18 cellular contexts compared by ENCODE assay signal in genomic region chr15:85464471-85464870, GRCh38.
DNase-seq lines count a peak whose midpoint lies in the region; ATAC-seq, FAIRE-seq and TF ChIP-seq lines count a peak whose summit lies in the region.
"Had no signal": no experiment of that assay in that cellular context is flagged by ENCODE, and none has a peak within 500 bp of the region (broad histone marks: within the 10 kb centered on the region; RNA-seq: fewer than 3 reads in every experiment).

No MANE protein-coding gene starts in this region.

- no peak overlapping the region for H3K4me3 Mint-ChIP-seq in activated T-cell treated with anti-CD3 and anti-CD28 coated beads, Interleukin-2, amount 50 U/mL, for 72 hours
- no peak overlapping the region for H3K4me3 Mint-ChIP-seq in stimulated activated memory B cell treated with anti-CD40 and anti-IgM and Interleukin-4, amounts not matched to agents 10 μg/mL and 1 μg/mL and 100 μg/mL, for 72 hours

- TF ChIP-seq CTCF in keratinocyte (optimal IDR thresholded peaks at IDR 0.05 in 1 of 3, IDR thresholded peaks at IDR 0.05 in 1 of 3, conservative IDR thresholded peaks at IDR 0.05 in 1 of 3; ENCODE audit: extremely low read depth in 1 of 3, insufficient read depth in 2 of 3, low read length in 3 of 3) (no peak), adrenal gland (IDR thresholded peaks at IDR 0.05) (no peak)

- no peak overlapping the region for H2AFZ ChIP-seq in keratinocyte (ENCODE audit: control insufficient read depth, low read length)

- peak; percentile 39 for FAIRE-seq in keratinocyte (lab: Jason Lieb, UNC)

- peaks cover 65% of the 10 kb centered on the region for H3K79me2 ChIP-seq in keratinocyte (ENCODE audit: control insufficient read depth, insufficient read depth, low read length)

- H3K9me3 ChIP-seq in ectodermal cell (ENCODE audit: control insufficient read depth, low read length), result no peaks in the 10 kb centered on the region
- H3K9me3 ChIP-seq in keratinocyte (ENCODE audit: control insufficient read depth, low read depth, low read length), result no peaks in the 10 kb centered on the region
- no peaks in the 10 kb centered on the region for H3K9me3 ChIP-seq in adrenal gland (replicated peaks in 1 of 3)
- H3K9me3 ChIP-seq: MG63 had no signal

- no peaks in the 10 kb centered on the region for H3K27me3 Mint-ChIP-seq in activated T-cell treated with anti-CD3 and anti-CD28 coated beads, Interleukin-2, amount 50 U/mL, for 72 hours (ENCODE audit: low read depth)
- no peaks in the 10 kb centered on the region for H3K27me3 Mint-ChIP-seq in stimulated activated memory B cell treated with anti-CD40 and anti-IgM and Interleukin-4, amounts not matched to agents 10 μg/mL and 1 μg/mL and 100 μg/mL, for 72 hours
- H3K27me3 Mint-ChIP-seq: CD4-positive, alpha-beta memory T cell had no signal

- peak overlapping the region; percentile 85 for H3K27ac ChIP-seq in ectodermal cell (ENCODE audit: insufficient read depth, low read depth, low read length, poor library complexity, severe bottlenecking)
- peak overlapping the region; percentile 3 for H3K27ac ChIP-seq in keratinocyte (ENCODE audit: control insufficient read depth, insufficient read depth, low read length)
- H3K27ac ChIP-seq in adrenal gland, result no peak overlapping the region
- H3K27ac ChIP-seq: 22Rv1 had no signal

- peak overlapping the region; percentile 27 for H3K4me2 ChIP-seq in keratinocyte (ENCODE audit: control insufficient read depth, extremely low read depth, insufficient read depth, low read depth, low read length)

- WGBS in ectodermal cell, 2 experiments, result 92 to 100% methylated on average over 1 to 3 of the region's 3 CpGs
- 85 to 92% (median 91%) methylated on average over 3 of the region's 3 CpGs for WGBS in adrenal gland, 4 donors

- dilution Hi-C loops in keratinocyte (cut with MboI; ENCODE audit: extremely low pct_ligation_motif_present, low sequenced_read_pairs), result no loop called here

- peak overlapping the region; percentile 4 for H3K27ac Mint-ChIP-seq in activated T-cell treated with anti-CD3 and anti-CD28 coated beads, Interleukin-2, amount 50 U/mL, for 72 hours
- peak overlapping the region; percentile 20 for H3K27ac Mint-ChIP-seq in stimulated activated memory B cell treated with anti-CD40 and anti-IgM and Interleukin-4, amounts not matched to agents 10 μg/mL and 1 μg/mL and 100 μg/mL, for 72 hours

- no peak for ATAC-seq in activated T-cell treated with anti-CD3 and anti-CD28 coated beads, Interleukin-2, amount 50 U/mL, for 72 hours (replicated peaks in 1 of 2)
- ATAC-seq in stimulated activated memory B cell treated with anti-CD40 and anti-IgM and Interleukin-4, amounts not matched to agents 10 μg/mL and 1 μg/mL and 100 μg/mL, for 72 hours, result no peak

- H3K9ac ChIP-seq in keratinocyte (ENCODE audit: control insufficient read depth, extremely low read depth, insufficient read depth, low read length), result no peak overlapping the region

- no peaks in the 10 kb centered on the region for H3K9me1 ChIP-seq in keratinocyte (ENCODE audit: control insufficient read depth, extremely low read depth, insufficient read depth, low read length)

- H3K4me1 Mint-ChIP-seq in activated T-cell treated with anti-CD3 and anti-CD28 coated beads, Interleukin-2, amount 50 U/mL, for 72 hours (ENCODE audit: low read depth), result peaks cover 49% of the 10 kb centered on the region
- peaks cover 68% of the 10 kb centered on the region for H3K4me1 Mint-ChIP-seq in stimulated activated memory B cell treated with anti-CD40 and anti-IgM and Interleukin-4, amounts not matched to agents 10 μg/mL and 1 μg/mL and 100 μg/mL, for 72 hours

- intact Hi-C loops in adrenal gland (cut with DNase I), result no loop called here

- H3K36me3 ChIP-seq in ectodermal cell (ENCODE audit: control insufficient read depth, insufficient read depth, low read length) (no peaks in the 10 kb centered on the region), keratinocyte (ENCODE audit: control insufficient read depth in 2 of 2, extremely low read depth in 1 of 2, insufficient read depth in 2 of 2, low read length in 2 of 2) (peaks cover 0 to 1% of the 10 kb centered on the region in 2 experiments), adrenal gland (replicated peaks in 1 of 2) (no peaks in the 10 kb centered on the region)
- H3K36me3 ChIP-seq: MG63 had no signal

- no peaks in the 10 kb centered on the region for H3K9me3 Mint-ChIP-seq in activated T-cell treated with anti-CD3 and anti-CD28 coated beads, Interleukin-2, amount 50 U/mL, for 72 hours
- no peaks in the 10 kb centered on the region for H3K9me3 Mint-ChIP-seq in stimulated activated memory B cell treated with anti-CD40 and anti-IgM and Interleukin-4, amounts not matched to agents 10 μg/mL and 1 μg/mL and 100 μg/mL, for 72 hours
- H3K9me3 Mint-ChIP-seq: CD4-positive, alpha-beta memory T cell had no signal

- H4K20me1 ChIP-seq in keratinocyte (ENCODE audit: control insufficient read depth, extremely low read depth, insufficient read depth, low read length), result no peaks in the 10 kb centered on the region

- H3K4me1 ChIP-seq in ectodermal cell (ENCODE audit: control insufficient read depth, insufficient read depth, low read length), result peaks cover 22% of the 10 kb centered on the region
- H3K4me1 ChIP-seq in keratinocyte (ENCODE audit: control insufficient read depth, extremely low read depth, insufficient read depth, low read length), result peaks cover 19% of the 10 kb centered on the region
- H3K4me1 ChIP-seq in adrenal gland (replicated peaks in 1 of 2), result peaks cover 0 to 9% of the 10 kb centered on the region in 2 donors

- H3K27me3 ChIP-seq in ectodermal cell (ENCODE audit: control insufficient read depth, insufficient read depth, low read length, poor library complexity, severe bottlenecking) (no peaks in the 10 kb centered on the region), keratinocyte (ENCODE audit: control insufficient read depth, extremely low read depth, insufficient read depth, low read length) (no peaks in the 10 kb centered on the region), adrenal gland (no peaks in the 10 kb centered on the region)
- H3K27me3 ChIP-seq: MG63 had no signal

- TF ChIP-seq POLR2A in adrenal gland (IDR thresholded peaks at IDR 0.05), result no peak

- H3K4me3 ChIP-seq in ectodermal cell (ENCODE audit: insufficient read depth, low read depth, low read length) (no peak overlapping the region), keratinocyte (ENCODE audit: control insufficient read depth in 2 of 3, extremely low read depth in 1 of 3, insufficient read depth in 2 of 3, low read depth in 1 of 3, low read length in 3 of 3) (no peak overlapping the region), adrenal gland (no peak overlapping the region)
- H3K4me3 ChIP-seq: MG63 had no signal

- no peak for DNase-seq in activated T-cell treated with anti-CD3 and anti-CD28 coated beads, Interleukin-2, amount 50 U/mL, for 72 hours
- DNase-seq in activated T-cell treated with anti-CD3 and anti-CD28 coated beads, Interleukin-2, amount 50 U/mL, for 48 hours, result no peak
- DNase-seq in keratinocyte (ENCODE audit: low read depth, low spot score) (no peak), amygdala (lab: John Stamatoyannopoulos, UW) (no peak), adrenal gland (no peak), ecto neural progenitor cell (ENCODE audit: low spot score) (no peak)
- DNase-seq: CD4-positive, alpha-beta memory T cell; DMS79; H7; MG63; NCI-H1092; NCI-H146; NCI-H2081; NCI-H510A; NCI-H774 had no signal

- H3K36me3 Mint-ChIP-seq in activated T-cell treated with anti-CD3 and anti-CD28 coated beads, Interleukin-2, amount 50 U/mL, for 72 hours (ENCODE audit: insufficient read depth in 2 of 2), result peaks cover 0 to 2% of the 10 kb centered on the region in 2 donors
- H3K36me3 Mint-ChIP-seq in stimulated activated memory B cell treated with anti-CD40 and anti-IgM and Interleukin-4, amounts not matched to agents 10 μg/mL and 1 μg/mL and 100 μg/mL, for 72 hours, result peaks cover 4% of the 10 kb centered on the region

Comparison
In these comparisons a context has a peak if more than half of its experiments do, and no peak if none do; other contexts are left out.
1. H3K27ac ChIP-seq: peak in ectodermal cell (single experiment) and keratinocyte (single experiment); none in adrenal gland (0 of 5).